ENCODE assay signal across 22 cellular contexts in the genomic region with DNA sequence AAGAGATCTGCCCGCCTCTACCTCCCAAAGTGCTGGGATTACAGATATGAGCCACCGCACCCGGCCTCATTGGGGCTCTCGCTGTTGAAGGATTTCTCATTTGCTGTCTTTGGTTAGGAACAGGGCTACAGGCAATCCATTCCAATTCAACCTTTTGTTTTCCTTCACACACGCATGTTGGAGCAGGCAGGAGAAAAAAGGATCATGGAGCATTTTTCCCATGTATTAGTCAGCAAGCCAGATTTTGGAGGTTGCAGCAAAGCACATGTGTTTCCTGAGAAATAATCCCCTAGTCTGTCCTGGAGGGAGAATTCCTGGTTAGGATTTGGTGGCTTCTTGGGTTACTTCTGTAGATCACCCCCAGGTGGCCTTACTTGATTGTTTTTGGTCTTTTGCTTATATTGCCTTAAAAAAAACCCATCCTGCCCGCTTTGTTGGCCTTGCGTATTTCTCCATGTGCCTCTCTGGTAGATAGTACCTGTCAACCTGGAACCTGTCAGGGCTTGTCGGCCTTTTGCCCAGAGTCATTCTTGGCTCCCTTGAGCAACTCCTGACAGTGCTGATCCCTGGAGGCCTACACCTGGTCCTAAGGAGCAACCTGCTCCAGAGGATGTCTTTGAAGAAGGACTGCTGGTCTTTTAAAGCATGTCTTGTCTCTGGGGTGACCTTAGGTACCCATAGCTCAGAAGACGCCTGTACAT.
"Had no signal": no experiment of that assay in that cellular context is flagged by ENCODE, and none has a peak within 500 bp of the region (broad histone marks: within the 10 kb centered on the region; RNA-seq: fewer than 3 reads in every experiment).

No MANE protein-coding gene starts in this region.

- DNase-seq: activated CD4-positive, CD25-positive, alpha-beta regulatory T cell treated with anti-CD3 and anti-CD28 coated beads, Interleukin-2, amount 50 U/mL, for 72 hours; activated gamma-delta T cell treated with Interleukin-2 at 50 U/mL for 16 hours; activated T-cell treated with anti-CD3 and anti-CD28 coated beads for 4 hours; adrenal gland; cortex of kidney; effector CD4-positive, alpha-beta T cell; hypothalamus; kidney; left lung; mucosa of descending colon; naive B cell; psoas muscle; right cardiac atrium; small intestine; stimulated activated CD4-positive, alpha-beta T cell treated with anti-CD3 and anti-CD28 coated beads, Interleukin-15, amount 100 ng/mL, for 24 hours; stimulated activated CD4-positive, alpha-beta T cell treated with anti-CD3 and anti-CD28 coated beads, Interleukin-2, amount 100 ng/mL, for 48 hours; T1000; upper lobe of left lung had no signal

- H3K27ac ChIP-seq: adrenal gland, breast epithelium, left lung, psoas muscle, upper lobe of left lung had no signal

- H3K27me3 ChIP-seq: adrenal gland, left lung, upper lobe of left lung had no signal

- H3K4me3 ChIP-seq: adrenal gland, breast epithelium, left lung, mucosa of descending colon, psoas muscle, upper lobe of left lung had no signal

- H3K36me3 Mint-ChIP-seq: activated naive CD4-positive, alpha-beta T cell treated with anti-CD3 and anti-CD28 coated beads, Interleukin-2, amount 50 U/mL, for 72 hours; naive B cell had no signal

- H3K27me3 Mint-ChIP-seq: naive B cell; stimulated activated naive CD8-positive, alpha-beta T cell treated with anti-CD3 and anti-CD28 coated beads, Interleukin-15, Interleukin-2, amounts not matched to agents 100 ng/mL and 50 ng/mL, for 24 hours had no signal

- H3K9me3 Mint-ChIP-seq: activated naive CD4-positive, alpha-beta T cell treated with anti-CD3 and anti-CD28 coated beads, Interleukin-2, amount 50 U/mL, for 72 hours; activated T-helper 1 cell treated with anti-CD3 and anti-CD28 coated beads, Interleukin-12 subunit alpha, Interleukin-12 subunit beta, Interleukin-2, Interleukin-4 antibody, amounts not matched to agents 30 ng/mL and 10 ng/mL and 1 ng/mL, durations not matched to agents 14 hours and 24 hours and 36 hours; stimulated activated naive CD8-positive, alpha-beta T cell treated with anti-CD3 and anti-CD28 coated beads, Interleukin-15, Interleukin-2, amounts not matched to agents 100 ng/mL and 50 ng/mL, for 24 hours had no signal

- H3K36me3 ChIP-seq: adrenal gland, breast epithelium had no signal

- H3K27ac Mint-ChIP-seq: activated naive CD4-positive, alpha-beta T cell treated with anti-CD3 and anti-CD28 coated beads, Interleukin-2, amount 50 U/mL, for 72 hours; activated T-helper 1 cell treated with anti-CD3 and anti-CD28 coated beads, Interleukin-12 subunit alpha, Interleukin-12 subunit beta, Interleukin-2, Interleukin-4 antibody, amounts not matched to agents 30 ng/mL and 10 ng/mL and 1 ng/mL, durations not matched to agents 14 hours and 24 hours and 36 hours; naive B cell; stimulated activated naive CD8-positive, alpha-beta T cell treated with anti-CD3 and anti-CD28 coated beads, Interleukin-15, Interleukin-2, amounts not matched to agents 100 ng/mL and 50 ng/mL, for 24 hours had no signal

- H3K4me3 Mint-ChIP-seq: activated T-helper 1 cell treated with anti-CD3 and anti-CD28 coated beads, Interleukin-12 subunit alpha, Interleukin-12 subunit beta, Interleukin-2, Interleukin-4 antibody, amounts not matched to agents 30 ng/mL and 10 ng/mL and 1 ng/mL, durations not matched to agents 14 hours and 24 hours and 36 hours; stimulated activated naive CD8-positive, alpha-beta T cell treated with anti-CD3 and anti-CD28 coated beads, Interleukin-15, Interleukin-2, amounts not matched to agents 100 ng/mL and 50 ng/mL, for 24 hours had no signal

- H3K9me3 ChIP-seq: adrenal gland, breast epithelium, left lung, mucosa of descending colon, psoas muscle, upper lobe of left lung had no signal

- H3K4me1 ChIP-seq: adrenal gland, breast epithelium, left lung, psoas muscle had no signal

- ATAC-seq: activated naive CD4-positive, alpha-beta T cell treated with anti-CD3 and anti-CD28 coated beads, Interleukin-2, amount 50 U/mL, for 72 hours; left lung; mucosa of descending colon; psoas muscle; right cardiac atrium had no signal
